ENCODE assay signal across 26 cellular contexts in genomic region chr16:84863485-84863814, GRCh38. TPM values are rescaled to one million over a fixed set of nuclear protein-coding genes. Genes with fewer than 3 reads are reported as not detected.
"Had no signal": no experiment of that assay in that cellular context is flagged by ENCODE, and none has a peak within 500 bp of the region (broad histone marks: within the 10 kb centered on the region; RNA-seq: fewer than 3 reads in every experiment).

No MANE protein-coding gene starts in this region.

- H3K4me1 ChIP-seq: body of pancreas had no signal

- H3K27me3 ChIP-seq: adrenal gland, body of pancreas had no signal

- H3K27ac ChIP-seq: adrenal gland, body of pancreas, epithelial cell of prostate had no signal

- H3K4me3 ChIP-seq: adrenal gland, body of pancreas had no signal

- H3K9me3 ChIP-seq: adrenal gland, body of pancreas had no signal

- DNase-seq: activated CD4-positive, alpha-beta memory T cell treated with anti-CD3 and anti-CD28 coated beads for 36 hours; activated CD4-positive, alpha-beta T cell treated with anti-CD3 and anti-CD28 coated beads for 36 hours; activated CD4-positive, alpha-beta T cell treated with anti-CD3 and anti-CD28 coated beads, Interleukin-2, amount 10 ng/mL, durations not matched to agents 24 days and 14 days; activated CD4-positive, CD25-positive, alpha-beta regulatory T cell; activated CD4-positive, CD25-positive, alpha-beta regulatory T cell treated with anti-CD3 and anti-CD28 coated beads, Interleukin-2, amount 50 U/mL, for 72 hours; activated CD8-positive, alpha-beta memory T cell treated with anti-CD3 and anti-CD28 coated beads, Interleukin-2, amount 10 ng/mL, durations not matched to agents 7 days and 5 days; activated CD8-positive, alpha-beta memory T cell treated with anti-CD3 and anti-CD28 coated beads, Interleukin-2, amount 50 U/mL, for 4 hours; activated CD8-positive, alpha-beta T cell treated with anti-CD3 and anti-CD28 coated beads, Interleukin-2, amount 10 ng/mL, durations not matched to agents 7 days and 5 days; activated effector memory CD4-positive, alpha-beta T cell treated with anti-CD3 and anti-CD28 coated beads, Interleukin-2, amount 50 U/mL, for 16 hours; activated naive CD4-positive, alpha-beta T cell treated with anti-CD3 and anti-CD28 coated beads for 36 hours; activated naive CD8-positive, alpha-beta T cell treated with anti-CD3 and anti-CD28 coated beads for 36 hours; activated naive CD8-positive, alpha-beta T cell treated with anti-CD3 and anti-CD28 coated beads, Interleukin-2, amount 50 U/mL, for 24 hours; activated T-cell treated with anti-CD3 and anti-CD28 coated beads, Interleukin-2, amount 50 U/mL, for 1 hour; activated T-cell treated with anti-CD3 and anti-CD28 coated beads, Interleukin-2, amount 50 U/mL, for 48 hours; aorta; body of pancreas; cortex of kidney; dermis blood vessel endothelial cell; effector CD4-positive, alpha-beta T cell; effector memory CD8-positive, alpha-beta T cell; foreskin fibroblast; head of caudate nucleus; T-helper 2 cell had no signal

- ATAC-seq: activated CD4-positive, alpha-beta T cell treated with anti-CD3 and anti-CD28 coated beads for 36 hours; activated CD8-positive, alpha-beta memory T cell treated with anti-CD3 and anti-CD28 coated beads, Interleukin-2, amount 10 ng/mL, durations not matched to agents 7 days and 5 days; activated CD8-positive, alpha-beta T cell treated with anti-CD3 and anti-CD28 coated beads, Interleukin-2, amount 10 ng/mL, durations not matched to agents 7 days and 5 days; activated naive CD8-positive, alpha-beta T cell treated with anti-CD3 and anti-CD28 coated beads, Interleukin-2, amount 50 U/mL, for 24 hours; effector memory CD8-positive, alpha-beta T cell had no signal

RNA-seq across cellular contexts. Expression of gene CRISPLD2, which starts 43.7 kb away (rescaled TPM):
- total RNA-seq: activated CD8-positive, alpha-beta memory T cell treated with anti-CD3 and anti-CD28 coated beads, Interleukin-2, amount 10 ng/mL, durations not matched to agents 7 days and 5 days; activated CD8-positive, alpha-beta T cell treated with anti-CD3 and anti-CD28 coated beads, Interleukin-2, amount 10 ng/mL, durations not matched to agents 7 days and 5 days; activated naive CD8-positive, alpha-beta T cell treated with anti-CD3 and anti-CD28 coated beads for 36 hours; activated T-helper 1 cell treated with anti-CD3 and anti-CD28 coated beads, Interleukin-12 subunit alpha, Interleukin-12 subunit beta, Interleukin-2, Interleukin-4 antibody, amounts not matched to agents 30 ng/mL and 10 ng/mL and 1 ng/mL, durations not matched to agents 14 hours and 24 hours and 36 hours had no signal
